Comparison of ENCODE assay signal across 25 cellular contexts in genomic region chr14:33925209-33925608, GRCh38.
"Had no signal": no experiment of that assay in that cellular context is flagged by ENCODE, and none has a peak within 500 bp of the region (broad histone marks: within the 10 kb centered on the region; RNA-seq: fewer than 3 reads in every experiment).

No MANE protein-coding gene starts in this region.

- H3K36me3 ChIP-seq: neutrophil, spleen, thyroid gland, vagina had no signal

- H3K4me3 Mint-ChIP-seq: mesothelial cell of epicardium; naive thymus-derived CD4-positive, alpha-beta T cell; natural killer cell treated with Interleukin-12 subunit alpha and Interleukin-12 subunit beta and Interleukin-15 and Interleukin-18, amount 100 ng/mL, for 72 hours; neural crest cell; stimulated activated memory B cell treated with anti-CD40 and anti-IgM and Interleukin-4, amounts not matched to agents 10 μg/mL and 1 μg/mL and 100 μg/mL, for 72 hours had no signal

- H3K36me3 Mint-ChIP-seq: natural killer cell treated with Interleukin-12 subunit alpha and Interleukin-12 subunit beta and Interleukin-15 and Interleukin-18, amount 100 ng/mL, for 72 hours; stimulated activated memory B cell treated with anti-CD40 and anti-IgM and Interleukin-4, amounts not matched to agents 10 μg/mL and 1 μg/mL and 100 μg/mL, for 72 hours had no signal

- H3K9me3 ChIP-seq: heart left ventricle, left ventricle myocardium inferior, neutrophil, right atrium auricular region, spleen, stomach, testis, thyroid gland, transverse colon, upper lobe of left lung, vagina had no signal

- H3K27me3 ChIP-seq: heart left ventricle, neutrophil, right atrium auricular region, spleen, stomach, testis, thyroid gland, transverse colon, upper lobe of left lung, vagina had no signal

- H3K4me3 ChIP-seq: heart left ventricle, left ventricle myocardium inferior, lung, right atrium auricular region, spleen, stomach, testis, thyroid gland, transverse colon, upper lobe of left lung, vagina had no signal

- H3K27me3 Mint-ChIP-seq: naive thymus-derived CD4-positive, alpha-beta T cell; progenitor cell of endocrine pancreas; stimulated activated memory B cell treated with anti-CD40 and anti-IgM and Interleukin-4, amounts not matched to agents 10 μg/mL and 1 μg/mL and 100 μg/mL, for 72 hours had no signal

- FAIRE-seq: small intestine had no signal

- H3K27ac ChIP-seq: heart left ventricle, left ventricle myocardium inferior, neutrophil, right atrium auricular region, spleen, stomach, testis, thyroid gland, transverse colon, upper lobe of left lung, vagina had no signal

- H3K4me1 Mint-ChIP-seq: neural crest cell; stimulated activated memory B cell treated with anti-CD40 and anti-IgM and Interleukin-4, amounts not matched to agents 10 μg/mL and 1 μg/mL and 100 μg/mL, for 72 hours had no signal

- H3K4me1 ChIP-seq: right atrium auricular region, stomach, testis, thyroid gland, transverse colon, upper lobe of left lung, vagina had no signal

- DNase-seq: heart left ventricle; islet precursor cell; left ventricle myocardium inferior; mesendoderm; naive thymus-derived CD4-positive, alpha-beta T cell; occipital lobe; small intestine; spleen; stimulated activated CD4-positive, alpha-beta T cell treated with anti-CD3 and anti-CD28 coated beads, Interleukin-4, amount 100 ng/mL, for 24 hours; stimulated activated naive CD8-positive, alpha-beta T cell treated with anti-CD3 and anti-CD28 coated beads, Interleukin-15, Interleukin-2, amounts not matched to agents 100 U/mL and 50 U/mL, for 24 hours; stomach; testis; thyroid gland; transverse colon; upper lobe of left lung had no signal

- H3K27ac Mint-ChIP-seq: mesothelial cell of epicardium; naive thymus-derived CD4-positive, alpha-beta T cell; natural killer cell treated with Interleukin-12 subunit alpha and Interleukin-12 subunit beta and Interleukin-15 and Interleukin-18, amount 100 ng/mL, for 72 hours; progenitor cell of endocrine pancreas; stimulated activated memory B cell treated with anti-CD40 and anti-IgM and Interleukin-4, amounts not matched to agents 10 μg/mL and 1 μg/mL and 100 μg/mL, for 72 hours had no signal

- H3K9me3 Mint-ChIP-seq: mesothelial cell of epicardium, neural crest cell had no signal

- ATAC-seq: heart left ventricle; naive thymus-derived CD4-positive, alpha-beta T cell; natural killer cell treated with Interleukin-12 subunit alpha and Interleukin-12 subunit beta and Interleukin-15 and Interleukin-18, amount 100 ng/mL, for 72 hours; sciatic nerve; stimulated activated naive CD8-positive, alpha-beta T cell treated with anti-CD3 and anti-CD28 coated beads, Interleukin-15, Interleukin-2, amounts not matched to agents 100 U/mL and 50 U/mL, for 24 hours had no signal
